8 cellular contexts compared by ENCODE assay signal in genomic region chr13:113815151-113816058, GRCh38. TPM values are rescaled to one million over a fixed set of nuclear protein-coding genes. Genes with fewer than 3 reads are reported as not detected.
DNase-seq lines count a peak whose midpoint lies in the region; ATAC-seq, FAIRE-seq and TF ChIP-seq lines count a peak whose summit lies in the region.

No MANE protein-coding gene starts in this region.

- peak; percentile 74 for DNase-seq in activated CD8-positive, alpha-beta memory T cell treated with anti-CD3 and anti-CD28 coated beads for 24 hours
- DNase-seq in activated CD8-positive, alpha-beta memory T cell treated with anti-CD3 and anti-CD28 coated beads, Interleukin-2, amount 50 U/mL, for 4 hours: no peak
- DNase-seq in T-cell (peak in 8 of 34 experiments; percentile 5 to 34 (median 15)), endothelial cell of umbilical vein (ENCODE audit: low read depth, low spot score) (peak; percentile 6), DMS153 treated with DMSO at 0.1 percent for 48 hours (lab: John Stamatoyannopoulos, UW; ENCODE audit: unreplicated experiment) (no peak)

- no peak for TF ChIP-seq CTCF in endothelial cell of umbilical vein (IDR thresholded peaks at IDR 0.05; ENCODE audit: extremely low read depth in 1 of 2, insufficient read depth in 1 of 2, low read depth in 1 of 2, low read length in 2 of 2)

- no peaks in the 10 kb centered on the region for H3K36me3 Mint-ChIP-seq in T-cell

- H3K4me1 Mint-ChIP-seq in T-cell: peaks cover 22 to 25% (median 25%) of the 10 kb centered on the region in 3 donors

- H3K4me3 Mint-ChIP-seq in T-cell: peak overlapping the region; percentile 79 to 91 (median 81)

- dilution Hi-C loops in endothelial cell of umbilical vein (cut with MboI; ENCODE audit: extremely low pct_ligation_motif_present, low sequenced_read_pairs): no loop called here

- H3K4me2 ChIP-seq in endothelial cell of umbilical vein (ENCODE audit: insufficient read depth, low read length): no peak overlapping the region

- no TSS peak for BruUV-seq in endothelial cell of umbilical vein (replicated peaks; lab: Mats Ljungman, UMichigan)

- no peaks in the 10 kb centered on the region for H3K9me3 Mint-ChIP-seq in T-cell

- no peak overlapping the region for H3K9ac ChIP-seq in endothelial cell of umbilical vein (replicated peaks; ENCODE audit: extremely low read depth, insufficient read depth, low read length)
- H3K9ac ChIP-seq in subcutaneous abdominal adipose tissue (ENCODE audit: low read length in 5 of 5): peak overlapping the region in 2 of 5 donors; percentile 39 to 59

- no peak overlapping the region for H3K27ac ChIP-seq in endothelial cell of umbilical vein (ENCODE audit: insufficient read depth, low read depth, low read length)
- no peak overlapping the region for H3K27ac ChIP-seq in subcutaneous abdominal adipose tissue (ENCODE audit: low read depth, low read length)

- no peak for TF ChIP-seq POLR2A in endothelial cell of umbilical vein (IDR thresholded peaks at IDR 0.05; ENCODE audit: low read depth, low read length)

- H3K4me3 ChIP-seq in endothelial cell of umbilical vein (replicated peaks in 1 of 3; ENCODE audit: insufficient read depth in 1 of 3, low read depth in 1 of 3, low read length in 3 of 3): no peak overlapping the region
- peak overlapping the region in 4 of 5 donors; percentile 19 to 55 (median 46) for H3K4me3 ChIP-seq in subcutaneous abdominal adipose tissue (ENCODE audit: low read depth in 1 of 5, low read length in 5 of 5)

- H2AFZ ChIP-seq in endothelial cell of umbilical vein (ENCODE audit: low read depth, low read length): no peak overlapping the region

- H3K27ac Mint-ChIP-seq in T-cell: peak overlapping the region; percentile 29 to 37

- H3K9me3 ChIP-seq in endothelial cell of umbilical vein (replicated peaks; ENCODE audit: control insufficient read depth, insufficient read depth, low read length) (no peaks in the 10 kb centered on the region), subcutaneous abdominal adipose tissue (ENCODE audit: control insufficient read depth in 5 of 5, low read length in 5 of 5) (no peaks in the 10 kb centered on the region)

- no peak for FAIRE-seq in endothelial cell of umbilical vein (lab: Jason Lieb, UNC)

- H3K79me2 ChIP-seq in endothelial cell of umbilical vein (ENCODE audit: control insufficient read depth, insufficient read depth, low read length): no peaks in the 10 kb centered on the region

- H3K4me1 ChIP-seq in endothelial cell of umbilical vein (ENCODE audit: control insufficient read depth, extremely low read depth, insufficient read depth, low read length) (peaks cover 6% of the 10 kb centered on the region), subcutaneous abdominal adipose tissue (ENCODE audit: control insufficient read depth in 5 of 5, insufficient read depth in 5 of 5, low read length in 5 of 5) (peaks cover 0 to 65% (median 43%) of the 10 kb centered on the region in 5 donors)

- POLR2A ChIA-PET in T-cell (lab: Charles Lee): no interaction called here
- POLR2A ChIA-PET in endothelial cell of umbilical vein (lab: Charles Lee): no interaction called here

- H3K27me3 Mint-ChIP-seq in T-cell: no peaks in the 10 kb centered on the region

- H3K27me3 ChIP-seq in endothelial cell of umbilical vein (ENCODE audit: control insufficient read depth in 2 of 2, insufficient read depth in 2 of 2, low read length in 2 of 2) (no peaks in the 10 kb centered on the region), subcutaneous abdominal adipose tissue (ENCODE audit: control insufficient read depth in 5 of 5, insufficient read depth in 4 of 5, low read length in 5 of 5) (peaks cover 0 to 12% (median 3%) of the 10 kb centered on the region in 5 donors)

- intact Hi-C loops in endothelial cell of umbilical vein (cut with micrococcal nuclease): loop anchor here (2.0 to 5.0 kb wide), 3 partner anchors 81 to 302 kb away; no protein-coding TSS in a partner anchor

- H3K36me3 ChIP-seq in endothelial cell of umbilical vein (ENCODE audit: control insufficient read depth in 2 of 2, extremely low read depth in 1 of 2, insufficient read depth in 2 of 2, low read length in 2 of 2) (peaks cover 0 to 3% of the 10 kb centered on the region in 2 experiments), subcutaneous abdominal adipose tissue (ENCODE audit: control insufficient read depth in 5 of 5, insufficient read depth in 5 of 5, low read length in 5 of 5) (peaks cover 0 to 7% (median 0%) of the 10 kb centered on the region in 5 donors)

- CTCF ChIA-PET in T-cell (lab: Charles Lee): no interaction called here
- CTCF ChIA-PET in endothelial cell of umbilical vein (lab: Charles Lee): interaction anchor here (1.6 to 2.3 kb wide), 3 partner anchors 89 to 132 kb away, joined by 14 to 30 read pairs (median 19); no protein-coding TSS in a partner anchor

- no peaks in the 10 kb centered on the region for H4K20me1 ChIP-seq in endothelial cell of umbilical vein (replicated peaks; ENCODE audit: control insufficient read depth, extremely low read depth, insufficient read depth, low read length)

- no peaks in the 10 kb centered on the region for H3K9me1 ChIP-seq in endothelial cell of umbilical vein (replicated peaks; ENCODE audit: control insufficient read depth, extremely low read depth, insufficient read depth, low read length)

- ATAC-seq in T-cell (replicated peaks in 1 of 4) (peak in 2 of 4 experiments; percentile 18 to 43), GM19397 (IDR thresholded peaks at IDR 0.05; ENCODE audit: unreplicated experiment) (no peak), HG02938 (IDR thresholded peaks at IDR 0.05; ENCODE audit: unreplicated experiment) (no peak)

TF ChIP-seq in endothelial cell of umbilical vein, 7 proteins besides CTCF, POLR2A, EP300 and RAD21:
- TF ChIP-seq MAX (IDR thresholded peaks at IDR 0.05; ENCODE audit: insufficient read depth, insufficient read length): no peak
- no peak for TF ChIP-seq EZH2 (IDR thresholded peaks at IDR 0.05; ENCODE audit: borderline replicate concordance, low read depth, low read length, severe bottlenecking)
- no peak for TF ChIP-seq FOS (IDR thresholded peaks at IDR 0.05; ENCODE audit: borderline replicate concordance, insufficient read depth, low read length)

RNA-seq across cellular contexts. Expression of gene GAS6, which starts 48.5 kb away (rescaled TPM):
- 10 to 100 TPM in 1 of 5 donors, 1 to 10 TPM in 4; 1.1 to 10.2 (median 4.7) TPM for total RNA-seq in T-cell
- total RNA-seq in endothelial cell of umbilical vein: 69.2 and 84.4 TPM in 2 replicates
- 109 and 123 TPM in 2 replicates for polyA plus RNA-seq in endothelial cell of umbilical vein
- polyA plus RNA-seq in endothelial cell of umbilical vein (2011; cell fraction: cytosol; rRNA removed): 80.9 and 110 TPM in 2 replicates
- polyA plus RNA-seq in endothelial cell of umbilical vein (2011; cell fraction: nucleus; rRNA removed): 93.9 and 109 TPM in 2 replicates
- polyA plus RNA-seq in endothelial cell of umbilical vein (2012): 47.4 and 98.2 TPM in 2 replicates
- polyA minus RNA-seq in endothelial cell of umbilical vein: 32.6 and 35.2 TPM in 2 replicates
- polyA minus RNA-seq in endothelial cell of umbilical vein (2011; cell fraction: cytosol; rRNA and poly(A)+ RNA removed): 5.8 TPM
- polyA minus RNA-seq in endothelial cell of umbilical vein (2011; cell fraction: nucleus; rRNA and poly(A)+ RNA removed): 13.6 and 24.8 TPM in 2 replicates

RNA-seq across cellular contexts. Expression of gene TMEM255B, which starts 56.4 kb away (rescaled TPM):
- total RNA-seq in T-cell (1 to 10 TPM in 2 of 5 donors, under 1 TPM in 3; 0.76 to 1.2 (median 0.89) TPM), endothelial cell of umbilical vein (85.0 and 105 TPM in 2 replicates)
- polyA plus RNA-seq in endothelial cell of umbilical vein: 120 and 121 TPM in 2 replicates
- polyA plus RNA-seq in endothelial cell of umbilical vein (2011; cell fraction: cytosol; rRNA removed): 73.9 and 74.0 TPM in 2 replicates
- 106 and 121 TPM in 2 replicates for polyA plus RNA-seq in endothelial cell of umbilical vein (2011; cell fraction: nucleus; rRNA removed)
- 59.6 and 70.0 TPM in 2 replicates for polyA plus RNA-seq in endothelial cell of umbilical vein (2012)
- 59.0 and 73.4 TPM in 2 replicates for polyA minus RNA-seq in endothelial cell of umbilical vein
- polyA minus RNA-seq in endothelial cell of umbilical vein (2011; cell fraction: cytosol; rRNA and poly(A)+ RNA removed): not detected
- polyA minus RNA-seq in endothelial cell of umbilical vein (2011; cell fraction: nucleus; rRNA and poly(A)+ RNA removed): 30.6 and 32.0 TPM in 2 replicates

Comparison
In these comparisons a context has a peak if more than half of its experiments do, and no peak if none do; other contexts are left out.
1. DNase-seq: peak in activated CD8-positive, alpha-beta memory T cell treated with anti-CD3 and anti-CD28 coated beads for 24 hours (single experiment) and endothelial cell of umbilical vein (single experiment); none in activated CD8-positive, alpha-beta memory T cell treated with anti-CD3 and anti-CD28 coated beads, Interleukin-2, amount 50 U/mL, for 4 hours (single experiment) and DMS153 treated with DMSO at 0.1 percent for 48 hours (single experiment).
2. H3K4me3 ChIP-seq: peak in subcutaneous abdominal adipose tissue (4 of 5); none in endothelial cell of umbilical vein (0 of 3).
3. RNA of gene TMEM255B, which starts 56.4 kb away (total RNA-seq): 85.0 to 105 TPM in endothelial cell of umbilical vein; 0.76 to 1.2 TPM in T-cell; every median in the first group is over 10 times any median in the second.